In genomic region chr20:63698739-63699465, GRCh38 we compare ENCODE assay signal across 8 cellular contexts. TPM values are rescaled to one million over a fixed set of nuclear protein-coding genes. Genes with fewer than 3 reads are reported as not detected.
DNase-seq lines count a peak whose midpoint lies in the region; ATAC-seq and TF ChIP-seq lines count a peak whose summit lies in the region.

No MANE protein-coding gene starts in this region.

- peaks cover 41% of the 10 kb centered on the region for H3K4me1 Mint-ChIP-seq in activated naive CD4-positive, alpha-beta T cell treated with anti-CD3 and anti-CD28 coated beads for 36 hours (ENCODE audit: low read depth)

- peak overlapping the region; percentile 91 for H3K27ac Mint-ChIP-seq in activated naive CD4-positive, alpha-beta T cell treated with anti-CD3 and anti-CD28 coated beads for 36 hours

- H3K9me3 ChIP-seq in heart left ventricle, result no peaks in the 10 kb centered on the region

- H3K4me1 ChIP-seq in heart left ventricle, result peaks cover 11 to 52% (median 38%) of the 10 kb centered on the region in 12 donors

- WGBS in heart left ventricle, 4 donors, result 29 to 49% (median 40%) methylated on average over 4 to 19 of the region's 19 CpGs

- no peaks in the 10 kb centered on the region for H3K27me3 ChIP-seq in heart left ventricle

- peaks cover 0 to 47% (median 25%) of the 10 kb centered on the region in 9 donors for H3K36me3 ChIP-seq in heart left ventricle

- no peak overlapping the region for H3K4me3 ChIP-seq in heart left ventricle

- no peak for TF ChIP-seq CTCF in heart left ventricle (IDR thresholded peaks at IDR 0.05)

- H3K36me3 Mint-ChIP-seq in activated naive CD4-positive, alpha-beta T cell treated with anti-CD3 and anti-CD28 coated beads for 36 hours (ENCODE audit: low read depth), result peaks cover under 1% of the 10 kb centered on the region

- ATAC-seq in heart left ventricle (peak in 3 of 4 donors; percentile 15 to 68 (median 55)), HG03442 (IDR thresholded peaks at IDR 0.05; ENCODE audit: unreplicated experiment) (no peak), GM19395 (IDR thresholded peaks at IDR 0.05; ENCODE audit: unreplicated experiment) (no peak)

- DNase-seq in activated gamma-delta T cell treated with Interleukin-2 at 50 U/mL for 16 hours (peak; percentile 3), activated gamma-delta T cell (lab: John Stamatoyannopoulos, UW) (no peak), heart left ventricle (peak in 4 of 5 donors; percentile 44 to 89 (median 68)), midbrain (lab: John Stamatoyannopoulos, UW) (no peak)
- DNase-seq in activated naive CD4-positive, alpha-beta T cell treated with anti-CD3 and anti-CD28 coated beads for 36 hours, result peak; percentile 84
- peak; percentile 69 for DNase-seq in stimulated activated CD4-positive, alpha-beta T cell treated with anti-CD3 and anti-CD28 coated beads, Interleukin-4, amount 100 ng/mL, for 24 hours

- H3K9me3 Mint-ChIP-seq in activated naive CD4-positive, alpha-beta T cell treated with anti-CD3 and anti-CD28 coated beads for 36 hours, result no peaks in the 10 kb centered on the region

- intact Hi-C loops in activated naive CD4-positive, alpha-beta T cell treated with anti-CD3 and anti-CD28 coated beads for 36 hours (cut with micrococcal nuclease), result no loop called here
- intact Hi-C loops in heart left ventricle (cut with DNase I), result loop anchor here in 1 of 10 donors (10.0 kb wide), 1 partner anchor 276 kb away; the partner anchor contains the start of gene SAMD10

- no peak for TF ChIP-seq POLR2A in heart left ventricle (IDR thresholded peaks at IDR 0.05)

- CTCF ChIA-PET in activated naive CD4-positive, alpha-beta T cell treated with anti-CD3 and anti-CD28 coated beads for 36 hours (lab: Charles Lee), result no interaction called here

- no peak overlapping the region for H3K4me3 Mint-ChIP-seq in activated naive CD4-positive, alpha-beta T cell treated with anti-CD3 and anti-CD28 coated beads for 36 hours

- H3K27ac ChIP-seq in heart left ventricle, result peak overlapping the region in 11 of 12 donors; percentile 21 to 89 (median 50)

- no peaks in the 10 kb centered on the region for H3K27me3 Mint-ChIP-seq in activated naive CD4-positive, alpha-beta T cell treated with anti-CD3 and anti-CD28 coated beads for 36 hours (ENCODE audit: low read depth)

RNA-seq across cellular contexts. Expression of gene TNFRSF6B, which starts 2.5 kb away (rescaled TPM):
- not detected for total RNA-seq in activated naive CD4-positive, alpha-beta T cell treated with anti-CD3 and anti-CD28 coated beads for 36 hours
- 1 to 10 TPM in 4 of 9 donors, under 1 TPM in 4, not detected in 1; 0.42 to 5.7 (median 0.92) TPM for total RNA-seq in heart left ventricle
- 1 to 10 TPM; 2.9 to 6.4 TPM for polyA plus RNA-seq in heart left ventricle

RNA-seq across cellular contexts. Expression of gene ARFRP1, which starts 8.9 kb away (rescaled TPM):
- total RNA-seq in activated naive CD4-positive, alpha-beta T cell treated with anti-CD3 and anti-CD28 coated beads for 36 hours, result 10 to 100 TPM; 45.6 to 49.2 TPM
- 10 to 100 TPM; 27.3 to 47.8 (median 33.8) TPM for total RNA-seq in heart left ventricle
- 10 to 100 TPM; 35.9 to 38.0 TPM for polyA plus RNA-seq in heart left ventricle

RNA-seq across cellular contexts. Expression of gene ZGPAT, which starts 8.9 kb away (rescaled TPM):
- 10 to 100 TPM; 15.3 to 18.0 TPM for total RNA-seq in activated naive CD4-positive, alpha-beta T cell treated with anti-CD3 and anti-CD28 coated beads for 36 hours
- 10 to 100 TPM; 12.9 to 22.0 (median 18.5) TPM for total RNA-seq in heart left ventricle
- polyA plus RNA-seq in heart left ventricle, result 10 to 100 TPM; 27.9 to 34.4 TPM

RNA-seq across cellular contexts. Expression of gene LIME1, which starts 37.6 kb away (rescaled TPM):
- total RNA-seq in activated naive CD4-positive, alpha-beta T cell treated with anti-CD3 and anti-CD28 coated beads for 36 hours, result 1 to 10 TPM; 3.1 to 4.1 TPM
- 1 to 10 TPM in 8 of 9 donors, under 1 TPM in 1; 0.95 to 7.1 (median 3.4) TPM for total RNA-seq in heart left ventricle
- 1 to 10 TPM; 2.2 to 4.4 TPM for polyA plus RNA-seq in heart left ventricle

RNA-seq across cellular contexts. Expression of gene SLC2A4RG, which starts 40.7 kb away (rescaled TPM):
- 10 to 100 TPM; 22.4 to 24.8 TPM for total RNA-seq in activated naive CD4-positive, alpha-beta T cell treated with anti-CD3 and anti-CD28 coated beads for 36 hours
- total RNA-seq in heart left ventricle, result 10 to 100 TPM; 41.4 to 82.5 (median 70.7) TPM
- 10 to 100 TPM; 18.3 to 80.3 TPM for polyA plus RNA-seq in heart left ventricle

Comparison
In these comparisons a context has a peak if more than half of its experiments do, and no peak if none do; other contexts are left out.
1. DNase-seq: peak in activated gamma-delta T cell treated with Interleukin-2 at 50 U/mL for 16 hours (single experiment), activated naive CD4-positive, alpha-beta T cell treated with anti-CD3 and anti-CD28 coated beads for 36 hours (single experiment), heart left ventricle (4 of 5) and stimulated activated CD4-positive, alpha-beta T cell treated with anti-CD3 and anti-CD28 coated beads, Interleukin-4, amount 100 ng/mL, for 24 hours (single experiment); none in activated gamma-delta T cell (single experiment) and midbrain (single experiment).
2. ATAC-seq: peak in heart left ventricle (3 of 4); none in HG03442 (single experiment) and GM19395 (single experiment).